ENCODE assay signal across 29 cellular contexts in genomic region chr15:81261172-81261808, GRCh38.
"Had no signal": no experiment of that assay in that cellular context is flagged by ENCODE, and none has a peak within 500 bp of the region (broad histone marks: within the 10 kb centered on the region; RNA-seq: fewer than 3 reads in every experiment).

No MANE protein-coding gene starts in this region.

- H3K9me3 Mint-ChIP-seq: naive thymus-derived CD8-positive, alpha-beta T cell; natural killer cell treated with Interleukin-12 subunit alpha and Interleukin-12 subunit beta and Interleukin-15 and Interleukin-18, amount 100 ng/mL, for 72 hours; neural progenitor cell; stimulated activated effector memory CD8-positive, alpha-beta T cell treated with anti-CD3 and anti-CD28 coated beads, Interleukin-12 subunit alpha, Interleukin-12 subunit beta, amount 100 ng/mL, for 72 hours; stimulated activated naive B cell treated with anti-CD40 and anti-IgM and Interleukin-4, amounts not matched to agents 10 μg/mL and 1 μg/mL and 100 μg/mL, for 72 hours; stimulated activated naive CD8-positive, alpha-beta T cell treated with anti-CD3 and anti-CD28 coated beads, Interleukin-15, Interleukin-2, amounts not matched to agents 100 ng/mL and 50 ng/mL, for 24 hours had no signal

- H3K4me3 ChIP-seq: neural progenitor cell, ovary, psoas muscle, right lobe of liver, sigmoid colon, stomach, thoracic aorta, thyroid gland, tibial nerve, upper lobe of left lung, vagina had no signal

- DNase-seq: naive thymus-derived CD8-positive, alpha-beta T cell; nucleus accumbens; ovary; posterior cingulate gyrus; psoas muscle; right cardiac atrium; right lobe of liver; sigmoid colon; small intestine; stimulated activated CD4-positive, alpha-beta T cell treated with anti-CD3 and anti-CD28 coated beads, Interleukin-15, amount 100 ng/mL, for 24 hours; stimulated activated CD4-positive, alpha-beta T cell treated with anti-CD3 and anti-CD28 coated beads, Interleukin-2, amount 100 ng/mL, for 24 hours; stimulated activated CD4-positive, alpha-beta T cell treated with anti-CD3 and anti-CD28 coated beads, Interleukin-2, amount 100 ng/mL, for 48 hours; stimulated activated CD4-positive, alpha-beta T cell treated with anti-CD3 and anti-CD28 coated beads, Interleukin-4, amount 100 ng/mL, for 24 hours; stimulated activated naive B cell treated with anti-CD40 and anti-IgM and Interleukin-4, amounts not matched to agents 10 μg/mL and 1 μg/mL and 100 μg/mL, for 72 hours; stimulated activated naive CD4-positive, alpha-beta T cell treated with Interleukin-2 at 50 U/mL for 16 hours; stomach; thyroid gland; trophoblast cell had no signal

- H3K4me1 ChIP-seq: neural progenitor cell, parathyroid adenoma had no signal

- H3K9me3 ChIP-seq: neutrophil, ovary, psoas muscle, right lobe of liver, sigmoid colon, stomach, thoracic aorta, thyroid gland, tibial nerve, upper lobe of left lung, vagina had no signal

- H3K36me3 Mint-ChIP-seq: naive thymus-derived CD8-positive, alpha-beta T cell; natural killer cell treated with Interleukin-12 subunit alpha and Interleukin-12 subunit beta and Interleukin-15 and Interleukin-18, amount 100 ng/mL, for 72 hours; neural progenitor cell; stimulated activated effector memory CD8-positive, alpha-beta T cell treated with anti-CD3 and anti-CD28 coated beads, Interleukin-12 subunit alpha, Interleukin-12 subunit beta, amount 100 ng/mL, for 72 hours had no signal

- H3K27me3 ChIP-seq: ovary, right lobe of liver, thyroid gland, tibial nerve, upper lobe of left lung, vagina had no signal

- H3K4me3 Mint-ChIP-seq: naive thymus-derived CD8-positive, alpha-beta T cell; natural killer cell treated with Interleukin-12 subunit alpha and Interleukin-12 subunit beta and Interleukin-15 and Interleukin-18, amount 100 ng/mL, for 72 hours; neural progenitor cell; stimulated activated effector memory CD8-positive, alpha-beta T cell treated with anti-CD3 and anti-CD28 coated beads, Interleukin-12 subunit alpha, Interleukin-12 subunit beta, amount 100 ng/mL, for 72 hours; stimulated activated naive B cell treated with anti-CD40 and anti-IgM and Interleukin-4, amounts not matched to agents 10 μg/mL and 1 μg/mL and 100 μg/mL, for 72 hours; stimulated activated naive CD8-positive, alpha-beta T cell treated with anti-CD3 and anti-CD28 coated beads, Interleukin-15, Interleukin-2, amounts not matched to agents 100 ng/mL and 50 ng/mL, for 24 hours had no signal

- H3K27ac Mint-ChIP-seq: naive thymus-derived CD8-positive, alpha-beta T cell; natural killer cell treated with Interleukin-12 subunit alpha and Interleukin-12 subunit beta and Interleukin-15 and Interleukin-18, amount 100 ng/mL, for 72 hours; neural progenitor cell; progenitor cell of endocrine pancreas; stimulated activated effector memory CD8-positive, alpha-beta T cell treated with anti-CD3 and anti-CD28 coated beads, Interleukin-12 subunit alpha, Interleukin-12 subunit beta, amount 100 ng/mL, for 72 hours; stimulated activated naive B cell treated with anti-CD40 and anti-IgM and Interleukin-4, amounts not matched to agents 10 μg/mL and 1 μg/mL and 100 μg/mL, for 72 hours; stimulated activated naive CD8-positive, alpha-beta T cell treated with anti-CD3 and anti-CD28 coated beads, Interleukin-15, Interleukin-2, amounts not matched to agents 100 ng/mL and 50 ng/mL, for 24 hours had no signal

- H3K27me3 Mint-ChIP-seq: stimulated activated naive CD8-positive, alpha-beta T cell treated with anti-CD3 and anti-CD28 coated beads, Interleukin-15, Interleukin-2, amounts not matched to agents 100 ng/mL and 50 ng/mL, for 24 hours had no signal

- H3K27ac ChIP-seq: neural progenitor cell, neutrophil, ovary, parathyroid adenoma, psoas muscle, right lobe of liver, sigmoid colon, stomach, thoracic aorta, thyroid gland, tibial nerve, upper lobe of left lung, vagina had no signal

- H3K36me3 ChIP-seq: neural progenitor cell, neutrophil, ovary, right lobe of liver, sigmoid colon, stomach, thoracic aorta, thyroid gland, tibial nerve, upper lobe of left lung, vagina had no signal

- ATAC-seq: naive thymus-derived CD8-positive, alpha-beta T cell; natural killer cell treated with Interleukin-12 subunit alpha and Interleukin-12 subunit beta and Interleukin-15 and Interleukin-18, amount 100 ng/mL, for 72 hours; psoas muscle; right cardiac atrium; right lobe of liver; stimulated activated effector memory CD8-positive, alpha-beta T cell treated with anti-CD3 and anti-CD28 coated beads, Interleukin-12 subunit alpha, Interleukin-12 subunit beta, amount 100 ng/mL, for 72 hours; stimulated activated naive B cell treated with anti-CD40 and anti-IgM and Interleukin-4, amounts not matched to agents 10 μg/mL and 1 μg/mL and 100 μg/mL, for 72 hours had no signal
